In the genomic region with DNA sequence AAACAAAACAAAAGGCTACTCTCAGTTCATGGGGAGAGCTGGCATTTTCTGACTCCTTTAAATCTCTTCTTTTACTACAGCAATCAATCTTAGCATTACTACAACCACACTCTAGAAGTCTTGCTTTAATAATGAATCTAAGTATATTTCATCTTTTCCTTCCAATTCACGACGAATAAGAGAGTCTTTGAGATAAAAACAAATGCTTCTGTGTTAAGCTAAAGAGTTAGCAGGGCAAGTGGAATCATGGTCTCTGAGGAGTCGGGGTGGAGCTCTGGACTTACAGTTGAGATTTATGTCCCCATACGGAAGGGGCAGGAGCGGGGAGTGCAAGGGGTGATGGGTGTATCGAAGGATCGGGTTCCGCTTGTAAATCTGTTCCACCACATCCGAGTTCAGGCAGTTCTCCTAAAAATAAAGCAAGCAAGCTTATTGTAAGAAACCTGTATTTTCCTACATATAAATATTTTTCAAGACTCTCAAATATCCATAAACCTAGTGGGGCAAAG, we compare ENCODE assay signal across 26 cellular contexts. TPM values are rescaled to one million over a fixed set of nuclear protein-coding genes. Genes with fewer than 3 reads are reported as not detected.
"Had no signal": no experiment of that assay in that cellular context is flagged by ENCODE, and none has a peak within 500 bp of the region (broad histone marks: within the 10 kb centered on the region; RNA-seq: fewer than 3 reads in every experiment).

No MANE protein-coding gene starts in this region.

- ATAC-seq: activated CD8-positive, alpha-beta T cell treated with anti-CD3 and anti-CD28 coated beads, Interleukin-2, amount 10 ng/mL, durations not matched to agents 7 days and 5 days; left lung; naive thymus-derived CD4-positive, alpha-beta T cell; psoas muscle had no signal

- H3K27ac Mint-ChIP-seq: activated CD8-positive, alpha-beta T cell treated with anti-CD3 and anti-CD28 coated beads, Interleukin-2, amount 10 ng/mL, durations not matched to agents 7 days and 5 days; activated naive CD4-positive, alpha-beta T cell treated with anti-CD3 and anti-CD28 coated beads, Interleukin-2, amount 50 U/mL, for 24 hours; activated T-helper 1 cell treated with anti-CD3 and anti-CD28 coated beads, Interleukin-12 subunit alpha, Interleukin-12 subunit beta, Interleukin-2, Interleukin-4 antibody, amounts not matched to agents 30 ng/mL and 10 ng/mL and 1 ng/mL, durations not matched to agents 14 hours and 24 hours and 36 hours had no signal

- H3K27me3 Mint-ChIP-seq: activated naive CD4-positive, alpha-beta T cell treated with anti-CD3 and anti-CD28 coated beads, Interleukin-2, amount 50 U/mL, for 24 hours; central memory CD8-positive, alpha-beta T cell had no signal

- H3K9me3 Mint-ChIP-seq: activated naive CD4-positive, alpha-beta T cell treated with anti-CD3 and anti-CD28 coated beads, Interleukin-2, amount 50 U/mL, for 24 hours; activated T-helper 1 cell treated with anti-CD3 and anti-CD28 coated beads, Interleukin-12 subunit alpha, Interleukin-12 subunit beta, Interleukin-2, Interleukin-4 antibody, amounts not matched to agents 30 ng/mL and 10 ng/mL and 1 ng/mL, durations not matched to agents 14 hours and 24 hours and 36 hours; central memory CD8-positive, alpha-beta T cell; naive thymus-derived CD4-positive, alpha-beta T cell had no signal

- DNase-seq: activated CD4-positive, alpha-beta T cell treated with anti-CD3 and anti-CD28 coated beads for 1 hour; activated CD4-positive, alpha-beta T cell treated with anti-CD3 and anti-CD28 coated beads, Interleukin-2, amount 50 U/mL, for 1 hour; activated CD8-positive, alpha-beta T cell treated with anti-CD3 and anti-CD28 coated beads, Interleukin-2, amount 10 ng/mL, durations not matched to agents 7 days and 5 days; activated gamma-delta T cell; adrenal gland; erythroblast; foreskin fibroblast; kidney; left lung; naive thymus-derived CD4-positive, alpha-beta T cell; ovary; psoas muscle; stimulated activated CD4-positive, alpha-beta T cell treated with anti-CD3 and anti-CD28 coated beads, Interleukin-4, amount 100 ng/mL, for 24 hours; stimulated activated naive CD4-positive, alpha-beta T cell treated with Interleukin-2 at 50 U/mL for 16 hours; T-helper 1 cell; tibial artery; WERI-Rb-1 had no signal

- H3K4me3 Mint-ChIP-seq: activated CD8-positive, alpha-beta T cell treated with anti-CD3 and anti-CD28 coated beads, Interleukin-2, amount 10 ng/mL, durations not matched to agents 7 days and 5 days; activated naive CD4-positive, alpha-beta T cell treated with anti-CD3 and anti-CD28 coated beads, Interleukin-2, amount 50 U/mL, for 24 hours; activated T-helper 1 cell treated with anti-CD3 and anti-CD28 coated beads, Interleukin-12 subunit alpha, Interleukin-12 subunit beta, Interleukin-2, Interleukin-4 antibody, amounts not matched to agents 30 ng/mL and 10 ng/mL and 1 ng/mL, durations not matched to agents 14 hours and 24 hours and 36 hours; central memory CD8-positive, alpha-beta T cell had no signal

- H3K4me3 ChIP-seq: adrenal gland, ascending aorta, breast epithelium, left lung, lung, ovary, psoas muscle, right atrium auricular region, tibial artery had no signal

- H3K4me1 ChIP-seq: adrenal gland, ascending aorta, breast epithelium, left lung, psoas muscle, right atrium auricular region, tibial artery had no signal

- H3K36me3 ChIP-seq: breast epithelium, neutrophil, ovary, right atrium auricular region had no signal

- H3K4me1 Mint-ChIP-seq: central memory CD8-positive, alpha-beta T cell had no signal

- H3K27me3 ChIP-seq: adrenal gland, ascending aorta, breast epithelium, left lung, neutrophil, ovary, right atrium auricular region, tibial artery had no signal

- H3K36me3 Mint-ChIP-seq: activated naive CD4-positive, alpha-beta T cell treated with anti-CD3 and anti-CD28 coated beads, Interleukin-2, amount 50 U/mL, for 24 hours; naive thymus-derived CD4-positive, alpha-beta T cell had no signal

- H3K27ac ChIP-seq: adrenal gland, ascending aorta, breast epithelium, left lung, neutrophil, ovary, psoas muscle, right atrium auricular region, tibial artery, WERI-Rb-1 had no signal

- H3K9me3 ChIP-seq: adrenal gland, ascending aorta, breast epithelium, left lung, neutrophil, ovary, psoas muscle, right atrium auricular region, tibial artery had no signal

RNA-seq across cellular contexts. Expression of a gene that starts 59.0 kb away (rescaled TPM):
- total RNA-seq: glomerular endothelial cell had no signal
